In the genomic region with DNA sequence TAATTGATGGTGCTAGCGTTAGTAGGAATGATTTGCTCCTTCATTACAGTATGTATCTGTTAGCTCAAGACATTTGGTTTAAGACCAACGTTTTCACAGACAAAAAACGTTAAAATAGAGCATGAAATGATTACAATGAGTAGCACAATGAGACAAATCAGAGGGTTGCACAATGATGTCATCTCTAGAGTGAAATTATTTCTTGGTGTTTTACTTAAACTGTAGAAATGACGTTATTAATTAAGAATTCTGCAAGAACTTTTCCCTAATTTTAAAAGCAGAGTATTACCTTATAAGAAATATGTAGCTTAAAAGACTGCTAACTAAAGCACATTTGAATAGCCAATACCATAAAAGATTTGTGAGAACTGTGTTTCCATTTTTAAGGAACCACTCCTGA, we compare ENCODE assay signal across 33 cellular contexts.
"Had no signal": no experiment of that assay in that cellular context is flagged by ENCODE, and none has a peak within 500 bp of the region (broad histone marks: within the 10 kb centered on the region; RNA-seq: fewer than 3 reads in every experiment).

No MANE protein-coding gene starts in this region.

- DNase-seq: activated effector memory CD4-positive, alpha-beta T cell treated with anti-CD3 and anti-CD28 coated beads, Interleukin-2, amount 50 U/mL, for 16 hours; activated effector memory CD4-positive, alpha-beta T cell treated with Interleukin-2 at 50 U/mL for 16 hours; activated gamma-delta T cell; activated gamma-delta T cell treated with Interleukin-2 at 50 U/mL for 16 hours; activated naive CD4-positive, alpha-beta T cell; activated naive CD4-positive, alpha-beta T cell treated with anti-CD3 and anti-CD28 coated beads for 36 hours; activated naive CD4-positive, alpha-beta T cell treated with anti-CD3 and anti-CD28 coated beads, Interleukin-2, amount 10 ng/mL, durations not matched to agents 7 days and 5 days; activated naive CD4-positive, alpha-beta T cell treated with anti-CD3 and anti-CD28 coated beads, Interleukin-2, amount 50 U/mL, for 16 hours; activated naive CD4-positive, alpha-beta T cell treated with Interleukin-2 at 50 U/mL for 16 hours; activated naive CD8-positive, alpha-beta T cell treated with anti-CD3 and anti-CD28 coated beads for 36 hours; activated naive CD8-positive, alpha-beta T cell treated with anti-CD3 and anti-CD28 coated beads, Interleukin-2, amount 10 ng/mL, durations not matched to agents 7 days and 5 days; activated naive CD8-positive, alpha-beta T cell treated with anti-CD3 and anti-CD28 coated beads, Interleukin-2, amount 50 U/mL, for 24 hours; activated T-cell treated with anti-CD3 and anti-CD28 coated beads, Interleukin-2, amount 50 U/mL, for 4 hours; activated T-cell treated with anti-CD3 and anti-CD28 coated beads, Interleukin-2, amount 50 U/mL, for 48 hours; activated T-cell treated with anti-CD3 and anti-CD28 coated beads, Interleukin-2, amount 50 U/mL, for 72 hours; adrenal gland; amniotic stem cell; amygdala; anterior cingulate cortex; aorta; body of pancreas; brain microvascular endothelial cell; caudate nucleus; central memory CD4-positive, alpha-beta T cell; cerebellar nuclear complex had no signal

- H3K36me3 ChIP-seq: adrenal gland, ascending aorta, brain microvascular endothelial cell, breast epithelium, cardiac muscle cell had no signal

- H3K9me3 ChIP-seq: adrenal gland, ascending aorta, body of pancreas, breast epithelium had no signal

- ATAC-seq: activated naive CD4-positive, alpha-beta T cell treated with anti-CD3 and anti-CD28 coated beads, Interleukin-2, amount 50 U/mL, for 72 hours; activated naive CD8-positive, alpha-beta T cell treated with anti-CD3 and anti-CD28 coated beads, Interleukin-2, amount 50 U/mL, for 24 hours; activated T-cell treated with anti-CD3 and anti-CD28 coated beads, Interleukin-2, amount 50 U/mL, for 4 hours; activated T-cell treated with anti-CD3 and anti-CD28 coated beads, Interleukin-2, amount 50 U/mL, for 72 hours; activated T-helper 17 cell treated with anti-CD3 and anti-CD28 coated beads, Interleukin-2, amount 50 U/mL, for 72 hours; body of pancreas had no signal

- FAIRE-seq: astrocyte, bronchial epithelial cell, colon had no signal

- H3K27me3 ChIP-seq: adrenal gland, ascending aorta, body of pancreas, brain microvascular endothelial cell, breast epithelium, cardiac muscle cell had no signal

- H3K27ac ChIP-seq: adrenal gland, ascending aorta, body of pancreas, brain microvascular endothelial cell, breast epithelium, cardiac muscle cell had no signal

- H3K4me3 ChIP-seq: adrenal gland, ascending aorta, body of pancreas, breast epithelium, cardiac muscle cell had no signal

- H3K4me1 ChIP-seq: adrenal gland, ascending aorta, body of pancreas, breast epithelium had no signal
